8 cellular contexts compared by ENCODE assay signal in genomic region chr10:45972106-45972812, GRCh38. TPM values are rescaled to one million over a fixed set of nuclear protein-coding genes. Genes with fewer than 3 reads are reported as not detected.
DNase-seq lines count a peak whose midpoint lies in the region; ATAC-seq lines count a peak whose summit lies in the region.
"Not testable (repeated sequence)": the region's sequence is repeated elsewhere in the genome, so short reads cannot be mapped to it uniquely, and the experiment has no call there.

A gene with protein sequence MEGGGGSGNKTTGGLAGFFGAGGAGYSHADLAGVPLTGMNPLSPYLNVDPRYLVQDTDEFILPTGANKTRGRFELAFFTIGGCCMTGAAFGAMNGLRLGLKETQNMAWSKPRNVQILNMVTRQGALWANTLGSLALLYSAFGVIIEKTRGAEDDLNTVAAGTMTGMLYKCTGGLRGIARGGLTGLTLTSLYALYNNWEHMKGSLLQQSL (plus strand): TSS chr10:45972489. CDS start chr10:45972625, 136 bp downstream.

- ATAC-seq in GM21723 (IDR thresholded peaks at IDR 0.05; ENCODE audit: unreplicated experiment) = peak; percentile 73

- peak within 1 kb of the TSS; percentile 47; the same call in 1 of the 2 replicates for H3K27ac ChIP-seq in Karpas-422 (ENCODE audit: low read length)

- H3K27me3 Mint-ChIP-seq in activated T-helper 1 cell treated with anti-CD3 and anti-CD28 coated beads, Interleukin-12 subunit alpha, Interleukin-12 subunit beta, Interleukin-2, Interleukin-4 antibody, amounts not matched to agents 30 ng/mL and 10 ng/mL and 1 ng/mL, durations not matched to agents 14 hours and 24 hours and 36 hours (ENCODE audit: insufficient read depth) = not testable (repeated sequence)

- not testable (repeated sequence) for H3K9me2 ChIP-seq in Karpas-422 (replicated peaks; ENCODE audit: insufficient read depth, low read length)

- H3K4me1 ChIP-seq in Karpas-422 (ENCODE audit: low read length) = peaks cover 20% of the 10 kb centered on the region

- peak within 1 kb of the TSS; percentile 80 for H3K4me3 ChIP-seq in Karpas-422 (ENCODE audit: low read length)

- H3K9ac ChIP-seq in Karpas-422 (ENCODE audit: low read length) = peak within 1 kb of the TSS; percentile 76

- peaks cover 37% of the 10 kb centered on the region for H3K4me1 Mint-ChIP-seq in activated T-helper 1 cell treated with anti-CD3 and anti-CD28 coated beads, Interleukin-12 subunit alpha, Interleukin-12 subunit beta, Interleukin-2, Interleukin-4 antibody, amounts not matched to agents 30 ng/mL and 10 ng/mL and 1 ng/mL, durations not matched to agents 14 hours and 24 hours and 36 hours (ENCODE audit: low read depth)

- intact Hi-C loops in activated T-helper 1 cell treated with anti-CD3 and anti-CD28 coated beads, Interleukin-12 subunit alpha, Interleukin-12 subunit beta, Interleukin-2, Interleukin-4 antibody, amounts not matched to agents 30 ng/mL and 10 ng/mL and 1 ng/mL, durations not matched to agents 14 hours and 24 hours and 36 hours (cut with micrococcal nuclease) = loop anchor here (2.0 kb wide), 1 partner anchor 51 kb away; no protein-coding TSS in a partner anchor

- H2AFZ ChIP-seq in Karpas-422 (ENCODE audit: low read length) = not testable (repeated sequence)

- H3K36me3 ChIP-seq in Karpas-422 (ENCODE audit: insufficient read depth, low read length) = not testable (repeated sequence)

- peak within 1 kb of the TSS; percentile 98 for H3K4me3 Mint-ChIP-seq in activated T-helper 1 cell treated with anti-CD3 and anti-CD28 coated beads, Interleukin-12 subunit alpha, Interleukin-12 subunit beta, Interleukin-2, Interleukin-4 antibody, amounts not matched to agents 30 ng/mL and 10 ng/mL and 1 ng/mL, durations not matched to agents 14 hours and 24 hours and 36 hours

- peak; percentile 58 for DNase-seq in DMS53 treated with DMSO at 0.1 percent for 48 hours (lab: John Stamatoyannopoulos, UW; ENCODE audit: unreplicated experiment)
- peak; percentile 95 for DNase-seq in Karpas-422
- peak; percentile 86 for DNase-seq in RPMI8226
- peak; percentile 88 for DNase-seq in activated T-helper 1 cell treated with anti-CD3 and anti-CD28 coated beads, Interleukin-12 subunit alpha, Interleukin-12 subunit beta, Interleukin-2, Interleukin-4 antibody, amounts not matched to agents 30 ng/mL and 10 ng/mL and 1 ng/mL, durations not matched to agents 14 hours and 24 hours and 36 hours (ENCODE audit: low spot score)
- peak; percentile 82 for DNase-seq in fibroblast of gingiva (ENCODE audit: low read depth)
- DNase-seq in myocyte (ENCODE audit: low read depth) = peak; percentile 87
- peak; percentile 91 for DNase-seq in stimulated activated CD8-positive, alpha-beta memory T cell treated with anti-CD3 and anti-CD28 coated beads, Interleukin-4, amount 100 ng/mL, for 48 hours

- H4K20me1 ChIP-seq in Karpas-422 (ENCODE audit: insufficient read depth, low read depth, low read length) = not testable (repeated sequence)

- H3K9me3 Mint-ChIP-seq in activated T-helper 1 cell treated with anti-CD3 and anti-CD28 coated beads, Interleukin-12 subunit alpha, Interleukin-12 subunit beta, Interleukin-2, Interleukin-4 antibody, amounts not matched to agents 30 ng/mL and 10 ng/mL and 1 ng/mL, durations not matched to agents 14 hours and 24 hours and 36 hours = not testable (repeated sequence)

- H3K27me3 ChIP-seq in Karpas-422 (ENCODE audit: low read length) = not testable (repeated sequence)

- H3K79me2 ChIP-seq in Karpas-422 (ENCODE audit: low read length) = peaks cover 80% of the 10 kb centered on the region

- H3K36me3 Mint-ChIP-seq in activated T-helper 1 cell treated with anti-CD3 and anti-CD28 coated beads, Interleukin-12 subunit alpha, Interleukin-12 subunit beta, Interleukin-2, Interleukin-4 antibody, amounts not matched to agents 30 ng/mL and 10 ng/mL and 1 ng/mL, durations not matched to agents 14 hours and 24 hours and 36 hours (ENCODE audit: low read depth) = peaks cover 14% of the 10 kb centered on the region

- H3K9me3 ChIP-seq in Karpas-422 (ENCODE audit: low read length) = not testable (repeated sequence)

- peak within 1 kb of the TSS; percentile 77 for H3K4me2 ChIP-seq in Karpas-422 (ENCODE audit: low read depth, low read length, poor library complexity, severe bottlenecking)

- H3K27ac Mint-ChIP-seq in activated T-helper 1 cell treated with anti-CD3 and anti-CD28 coated beads, Interleukin-12 subunit alpha, Interleukin-12 subunit beta, Interleukin-2, Interleukin-4 antibody, amounts not matched to agents 30 ng/mL and 10 ng/mL and 1 ng/mL, durations not matched to agents 14 hours and 24 hours and 36 hours = peak within 1 kb of the TSS; percentile 92

RNA-seq across cellular contexts. Expression of the gene that starts here (rescaled TPM):
- total RNA-seq in Karpas-422 (2014; rRNA removed; shearing (Covaris generic); ENCODE audit: low replicate concordance) = 44.1 and 68.5 TPM in 2 replicates
- 102 and 107 TPM in 2 replicates for total RNA-seq in activated T-helper 1 cell treated with anti-CD3 and anti-CD28 coated beads, Interleukin-12 subunit alpha, Interleukin-12 subunit beta, Interleukin-2, Interleukin-4 antibody, amounts not matched to agents 30 ng/mL and 10 ng/mL and 1 ng/mL, durations not matched to agents 14 hours and 24 hours and 36 hours
- 103 and 124 TPM in 2 replicates for total RNA-seq in myocyte
- polyA plus RNA-seq in myocyte (2012) = 102 TPM

Comparison
In these comparisons a context has a peak if more than half of its experiments do, and no peak if none do; other contexts are left out.
1. Peak in every context shown above with its lines: DNase-seq, ATAC-seq, H3K4me3 ChIP-seq and H3K27ac ChIP-seq.